ENCODE assay signal across 21 cellular contexts in genomic region chr17:82468692-82469091, GRCh38.
"Had no signal": no experiment of that assay in that cellular context is flagged by ENCODE, and none has a peak within 500 bp of the region (broad histone marks: within the 10 kb centered on the region; RNA-seq: fewer than 3 reads in every experiment).

No MANE protein-coding gene starts in this region.

- H3K9me3 Mint-ChIP-seq: memory B cell; nephron; stimulated activated naive B cell treated with anti-CD40 and anti-IgM and Interleukin-4, amounts not matched to agents 10 μg/mL and 1 μg/mL and 100 μg/mL, for 72 hours; stimulated activated naive CD8-positive, alpha-beta T cell treated with anti-CD3 and anti-CD28 coated beads, Interleukin-15, amount 100 ng/mL, for 72 hours had no signal

- H3K27me3 Mint-ChIP-seq: memory B cell; stimulated activated naive B cell treated with anti-CD40 and anti-IgM and Interleukin-4, amounts not matched to agents 10 μg/mL and 1 μg/mL and 100 μg/mL, for 72 hours; stimulated activated naive CD8-positive, alpha-beta T cell treated with anti-CD3 and anti-CD28 coated beads, Interleukin-15, amount 100 ng/mL, for 72 hours had no signal

- ATAC-seq: gastroesophageal sphincter; left cardiac atrium; lower lobe of right lung; stimulated activated naive B cell treated with anti-CD40 and anti-IgM and Interleukin-4, amounts not matched to agents 10 μg/mL and 1 μg/mL and 100 μg/mL, for 72 hours; stimulated activated naive CD8-positive, alpha-beta T cell treated with anti-CD3 and anti-CD28 coated beads, Interleukin-15, amount 100 ng/mL, for 72 hours had no signal

- DNase-seq: effector memory CD4-positive, alpha-beta T cell; foreskin fibroblast; glutamatergic neuron; left cardiac atrium; left ventricle myocardium inferior; lower lobe of right lung; midbrain; sigmoid colon; stimulated activated CD4-positive, alpha-beta T cell treated with anti-CD3 and anti-CD28 coated beads, Interleukin-2, amount 100 ng/mL, for 24 hours; stimulated activated CD4-positive, alpha-beta T cell treated with anti-CD3 and anti-CD28 coated beads, Interleukin-4, amount 100 ng/mL, for 4 hours; stimulated activated naive B cell treated with anti-CD40 and anti-IgM and Interleukin-4, amounts not matched to agents 10 μg/mL and 1 μg/mL and 100 μg/mL, for 72 hours; stimulated activated naive CD8-positive, alpha-beta T cell treated with anti-CD3 and anti-CD28 coated beads, Interleukin-15, amount 100 ng/mL, for 72 hours; testis; transverse colon had no signal

- H3K4me1 Mint-ChIP-seq: memory B cell; nephron; stimulated activated naive B cell treated with anti-CD40 and anti-IgM and Interleukin-4, amounts not matched to agents 10 μg/mL and 1 μg/mL and 100 μg/mL, for 72 hours had no signal

- H3K4me3 Mint-ChIP-seq: memory B cell; nephron; stimulated activated naive B cell treated with anti-CD40 and anti-IgM and Interleukin-4, amounts not matched to agents 10 μg/mL and 1 μg/mL and 100 μg/mL, for 72 hours; stimulated activated naive CD8-positive, alpha-beta T cell treated with anti-CD3 and anti-CD28 coated beads, Interleukin-15, amount 100 ng/mL, for 72 hours had no signal

- H3K27ac Mint-ChIP-seq: memory B cell; nephron; stimulated activated naive B cell treated with anti-CD40 and anti-IgM and Interleukin-4, amounts not matched to agents 10 μg/mL and 1 μg/mL and 100 μg/mL, for 72 hours; stimulated activated naive CD8-positive, alpha-beta T cell treated with anti-CD3 and anti-CD28 coated beads, Interleukin-15, amount 100 ng/mL, for 72 hours had no signal

- FAIRE-seq: endometrium, keratinocyte had no signal

- H3K4me3 ChIP-seq: esophagus muscularis mucosa, gastroesophageal sphincter, left ventricle myocardium inferior, lower lobe of right lung, sigmoid colon, skin epidermis, testis, transverse colon had no signal
